16 cellular contexts compared by ENCODE assay signal in the genomic region with DNA sequence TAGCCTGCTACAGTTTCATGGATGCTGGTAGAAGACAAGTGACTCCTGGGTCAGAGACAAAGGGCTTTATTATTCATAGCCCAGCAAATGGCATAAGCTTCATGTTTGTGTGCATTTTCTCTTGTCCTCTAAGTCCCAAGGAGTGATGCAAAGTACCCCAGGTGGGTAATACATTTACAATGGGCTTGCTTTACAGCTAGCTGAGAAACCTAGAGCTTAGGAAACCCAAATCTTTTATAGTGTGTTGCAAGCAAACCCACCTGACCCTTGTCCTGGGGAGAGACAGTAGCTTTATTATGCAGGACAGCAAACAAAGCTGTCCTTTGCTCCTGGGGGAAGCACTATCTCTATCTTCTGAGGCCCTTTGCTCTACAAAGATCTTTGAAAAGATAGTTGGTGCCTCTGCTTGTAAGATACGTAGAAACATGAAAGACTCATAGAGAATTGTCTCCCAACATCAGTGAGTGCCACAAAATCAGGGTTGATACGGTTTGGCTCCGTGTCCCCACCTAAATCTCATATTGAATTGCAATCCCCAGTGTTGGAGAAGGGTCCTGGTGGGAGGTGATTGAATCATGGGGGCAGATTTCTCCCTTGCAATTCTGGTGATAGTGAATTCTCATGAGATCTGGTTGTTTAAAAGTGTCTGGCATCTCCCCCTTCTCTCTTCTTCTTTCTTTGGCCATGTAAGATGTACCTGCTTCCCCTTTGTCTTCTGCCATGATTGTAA.
A peak's percentile ranks its signal among the peaks of the same experiment; 100 is the strongest.
DNase-seq lines count a peak whose midpoint lies in the region; ATAC-seq and TF ChIP-seq lines count a peak whose summit lies in the region.
"Had no signal": no experiment of that assay in that cellular context is flagged by ENCODE, and none has a peak within 500 bp of the region (broad histone marks: within the 10 kb centered on the region; RNA-seq: fewer than 3 reads in every experiment).

No MANE protein-coding gene starts in this region.

- H3K4me1 Mint-ChIP-seq in GM23338 = peaks cover 3% of the 10 kb centered on the region; the same call in 2 of the 3 replicates
- H3K4me1 Mint-ChIP-seq: CD4-positive, CD25-positive, alpha-beta regulatory T cell had no signal

- 94% methylated on average over 3 of the region's 3 CpGs for WGBS in prostate gland

- no peaks in the 10 kb centered on the region for H3F3A ChIP-seq in GM23338 (replicated peaks; ENCODE audit: low read depth)

- no peak overlapping the region for H3K27ac Mint-ChIP-seq in GM23338
- H3K27ac Mint-ChIP-seq: CD4-positive, CD25-positive, alpha-beta regulatory T cell had no signal

- no peaks in the 10 kb centered on the region for H3K9me3 ChIP-seq in prostate gland
- H3K9me3 ChIP-seq: BLaER1 treated with 17β-estradiol and CSF1 and Interleukin-3, amounts not matched to agents 10 nM and 100 nM had no signal

- 0 out of 2 replicates have a peak overlapping the region, but pooled peaks have one; percentile 18 for H2AFZ ChIP-seq in GM23338

- TF ChIP-seq CTCF in GM23338 (conservative IDR thresholded peaks at IDR 0.05; ENCODE audit: low read depth in 2 of 2) = no peak
- TF ChIP-seq CTCF in prostate gland (IDR thresholded peaks at IDR 0.05) = no peak

- no peak for TF ChIP-seq POLR2A in prostate gland (IDR thresholded peaks at IDR 0.05)

- no peaks in the 10 kb centered on the region for H3K4me1 ChIP-seq in GM23338 (ENCODE audit: insufficient read depth)
- no peaks in the 10 kb centered on the region for H3K4me1 ChIP-seq in prostate gland (replicated peaks)

- H3K4me2 ChIP-seq in GM23338 = no peak overlapping the region
- H3K4me2 ChIP-seq: BLaER1 treated with 17β-estradiol and CSF1 and Interleukin-3, amounts not matched to agents 10 nM and 100 nM had no signal

- no peaks in the 10 kb centered on the region for H3K27me3 ChIP-seq in GM23338 (ENCODE audit: insufficient read depth)
- H3K27me3 ChIP-seq in prostate gland (replicated peaks; ENCODE audit: insufficient read depth) = no peaks in the 10 kb centered on the region
- H3K27me3 ChIP-seq: BLaER1 treated with 17β-estradiol and CSF1 and Interleukin-3, amounts not matched to agents 10 nM and 100 nM had no signal

- in situ Hi-C loops in SK-MEL-5 (cut with HindIII; ENCODE audit: low pct_unique_long_range_greater_than_20kb, low sequenced_read_pairs) = no loop called here

- no peaks in the 10 kb centered on the region; the same call in 1 of the 2 replicates for H3K9me2 ChIP-seq in GM23338 (ENCODE audit: insufficient read depth)

- no peaks in the 10 kb centered on the region; the same call in 2 of the 3 replicates for H3K9me3 Mint-ChIP-seq in GM23338

- ATAC-seq in GM23338 = peak; percentile 90
- ATAC-seq in left colon = peak; percentile 73

- H3K36me3 ChIP-seq in GM23338 (ENCODE audit: insufficient read depth) = no peaks in the 10 kb centered on the region
- no peaks in the 10 kb centered on the region for H3K36me3 ChIP-seq in prostate gland
- H3K36me3 ChIP-seq: BLaER1 treated with 17β-estradiol and CSF1 and Interleukin-3, amounts not matched to agents 10 nM and 100 nM had no signal

- peaks cover 3% of the 10 kb centered on the region for H3K27me3 Mint-ChIP-seq in GM23338 (ENCODE audit: insufficient read depth, low read depth, poor library complexity)

- peak; percentile 13 for DNase-seq in GM23338 (ENCODE audit: low spot score)
- peak; percentile 25 for DNase-seq in SK-MEL-5 (ENCODE audit: low read depth, low spot score)
- DNase-seq in left colon = no peak
- DNase-seq in prostate gland (ENCODE audit: low spot score) = no peak
- DNase-seq in NCI-H187 (lab: John Stamatoyannopoulos, UW) = no peak
- no peak for DNase-seq in HEK293T (ENCODE audit: extremely low spot score)
- no peak for DNase-seq in NCI-H446 (lab: John Stamatoyannopoulos, UW)
- DNase-seq: ACHN; Calu3; CD4-positive, CD25-positive, alpha-beta regulatory T cell; DMS 273 treated with DMSO at 0.1 percent for 48 hours; DMS79; GOT3; IMR-90; KBM-7 had no signal

- intact Hi-C loops in left colon (cut with DNase I, micrococcal nuclease) (no loop called here), prostate gland (cut with DNase I) (no loop called here)

- CTCF ChIA-PET in HEK293T (lab: Yijun Ruan, JAX) = no interaction called here

- H3K27ac ChIP-seq in GM23338 (ENCODE audit: low read depth) = no peak overlapping the region
- H3K27ac ChIP-seq in prostate gland = no peak overlapping the region
- H3K27ac ChIP-seq: BLaER1 treated with 17β-estradiol and CSF1 and Interleukin-3, amounts not matched to agents 10 nM and 100 nM had no signal

- H3K36me3 Mint-ChIP-seq in GM23338 (ENCODE audit: low read depth) = no peaks in the 10 kb centered on the region
- H3K36me3 Mint-ChIP-seq: CD4-positive, CD25-positive, alpha-beta regulatory T cell had no signal

- POLR2A ChIA-PET in HEK293T (lab: Yijun Ruan, JAX) = no interaction called here

- H3K4me3 ChIP-seq in GM23338 (no peak overlapping the region), prostate gland (no peak overlapping the region)
- H3K4me3 ChIP-seq: BLaER1 treated with 17β-estradiol and CSF1 and Interleukin-3, amounts not matched to agents 10 nM and 100 nM had no signal

- no peaks in the 10 kb centered on the region for H3K79me2 ChIP-seq in GM23338 (replicated peaks; ENCODE audit: insufficient read depth)

- no peak overlapping the region for H3K4me3 Mint-ChIP-seq in GM23338
- H3K4me3 Mint-ChIP-seq: CD4-positive, CD25-positive, alpha-beta regulatory T cell had no signal

- no peaks in the 10 kb centered on the region for H4K20me1 ChIP-seq in GM23338 (replicated peaks; ENCODE audit: insufficient read depth)
- H4K20me1 ChIP-seq: BLaER1 treated with 17β-estradiol and CSF1 and Interleukin-3, amounts not matched to agents 10 nM and 100 nM had no signal

TF ChIP-seq in GM23338, 12 proteins besides CTCF, POLR2A, EP300 and RAD21 (continues in another document):
- TF ChIP-seq CREB1 (CRISPR knock-in tag; IDR thresholded peaks at IDR 0.05; ENCODE audit: low read depth) = no peak
- no peak for TF ChIP-seq EZH2 (IDR thresholded peaks at IDR 0.05; ENCODE audit: low read depth, unreplicated experiment)
- TF ChIP-seq POLR2AphosphoS5 (IDR thresholded peaks at IDR 0.05; ENCODE audit: low read depth) = no peak
- no peak for TF ChIP-seq ZNF114 (CRISPR knock-in tag; IDR thresholded peaks at IDR 0.05)

TF ChIP-seq in HEK293T, 16 proteins besides CTCF, POLR2A, EP300 and RAD21:
- TF ChIP-seq, protein P1, sequence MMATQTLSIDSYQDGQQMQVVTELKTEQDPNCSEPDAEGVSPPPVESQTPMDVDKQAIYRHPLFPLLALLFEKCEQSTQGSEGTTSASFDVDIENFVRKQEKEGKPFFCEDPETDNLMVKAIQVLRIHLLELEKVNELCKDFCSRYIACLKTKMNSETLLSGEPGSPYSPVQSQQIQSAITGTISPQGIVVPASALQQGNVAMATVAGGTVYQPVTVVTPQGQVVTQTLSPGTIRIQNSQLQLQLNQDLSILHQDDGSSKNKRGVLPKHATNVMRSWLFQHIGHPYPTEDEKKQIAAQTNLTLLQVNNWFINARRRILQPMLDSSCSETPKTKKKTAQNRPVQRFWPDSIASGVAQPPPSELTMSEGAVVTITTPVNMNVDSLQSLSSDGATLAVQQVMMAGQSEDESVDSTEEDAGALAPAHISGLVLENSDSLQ (IDR thresholded peaks at IDR 0.05) = no peak
- no peak for TF ChIP-seq FOXK2 (IDR thresholded peaks at IDR 0.05)
- TF ChIP-seq CTBP1 (IDR thresholded peaks at IDR 0.05; ENCODE audit: borderline replicate concordance) = no peak
- no peak for TF ChIP-seq SP1 (IDR thresholded peaks at IDR 0.05)
- no peak for TF ChIP-seq ZNF384 (IDR thresholded peaks at IDR 0.05)
- no peak for TF ChIP-seq FOXA1 (IDR thresholded peaks at IDR 0.05)
- no peak for TF ChIP-seq L3MBTL2 (conservative IDR thresholded peaks at IDR 0.05)
- TF ChIP-seq NFRKB (IDR thresholded peaks at IDR 0.05) = no peak
- TF ChIP-seq ELF4 (IDR thresholded peaks at IDR 0.05) = no peak
- no peak for TF ChIP-seq BHLHE40 (IDR thresholded peaks at IDR 0.05; ENCODE audit: borderline replicate concordance)
- no peak for TF ChIP-seq SUZ12 (IDR thresholded peaks at IDR 0.05)
- TF ChIP-seq TARDBP (IDR thresholded peaks at IDR 0.05) = no peak
- TF ChIP-seq FOXM1 (IDR thresholded peaks at IDR 0.05; ENCODE audit: borderline replicate concordance) = no peak
- TF ChIP-seq HDGF (IDR thresholded peaks at IDR 0.05; ENCODE audit: borderline replicate concordance) = no peak

Comparison
In these comparisons a context has a peak if more than half of its experiments do, and no peak if none do; other contexts are left out.
1. DNase-seq: peak in GM23338 (single experiment) and SK-MEL-5 (single experiment); none in left colon (0 of 2), prostate gland (single experiment), NCI-H187 (0 of 2), HEK293T (single experiment) and NCI-H446 (0 of 2).